Comparison of ENCODE assay signal across 9 cellular contexts in the genomic region with DNA sequence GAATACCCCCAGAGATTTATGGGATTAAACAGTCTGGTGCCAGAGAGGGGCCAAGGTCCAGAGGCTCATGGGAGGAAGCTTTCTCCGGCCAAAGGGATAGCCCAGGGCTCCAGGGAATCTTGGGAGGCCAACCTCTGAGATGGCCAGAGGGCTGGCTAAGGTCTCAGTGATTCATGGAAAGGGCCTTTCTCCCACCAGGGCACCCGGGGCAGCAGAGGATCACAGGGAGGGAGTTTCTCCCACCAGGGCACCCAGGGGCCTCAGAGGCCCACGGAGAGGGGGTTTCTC. TPM values are rescaled to one million over a fixed set of nuclear protein-coding genes. Genes with fewer than 3 reads are reported as not detected.
DNase-seq lines count a peak whose midpoint lies in the region; ATAC-seq and TF ChIP-seq lines count a peak whose summit lies in the region.
"Had no signal": no experiment of that assay in that cellular context is flagged by ENCODE, and none has a peak within 500 bp of the region (broad histone marks: within the 10 kb centered on the region; RNA-seq: fewer than 3 reads in every experiment).

No MANE protein-coding gene starts in this region.

- POLR2A ChIA-PET in naive thymus-derived CD8-positive, alpha-beta T cell (lab: Charles Lee), result interaction anchor here (0.6 to 2.2 kb wide), 12 partner anchors 11 to 198 kb away, joined by 3 to 21 read pairs (median 4); partner anchors contain the start of genes BCAT2, CA11, DBP and FTL

- DNase-seq in activated T-cell treated with anti-CD3 and anti-CD28 coated beads, Interleukin-2, amount 50 U/mL, for 24 hours, result no peak
- DNase-seq in activated T-cell treated with anti-CD3 and anti-CD28 coated beads, Interleukin-2, amount 50 U/mL, for 48 hours, result no peak
- DNase-seq in naive thymus-derived CD8-positive, alpha-beta T cell, result no peak
- DNase-seq in upper lobe of right lung (no peak), DMS79 treated with DMSO at 0.1 percent for 48 hours (lab: John Stamatoyannopoulos, UW) (no peak)

- H3K27me3 Mint-ChIP-seq in activated T-cell treated with anti-CD3 and anti-CD28 coated beads, Interleukin-2, amount 50 U/mL, for 24 hours, result no peaks in the 10 kb centered on the region
- no peaks in the 10 kb centered on the region for H3K27me3 Mint-ChIP-seq in naive thymus-derived CD8-positive, alpha-beta T cell

- peaks cover 17% of the 10 kb centered on the region for H3K36me3 Mint-ChIP-seq in activated T-cell treated with anti-CD3 and anti-CD28 coated beads, Interleukin-2, amount 50 U/mL, for 24 hours (ENCODE audit: low read depth)
- peaks cover 0 to 3% (median 0%) of the 10 kb centered on the region in 3 donors for H3K36me3 Mint-ChIP-seq in naive thymus-derived CD8-positive, alpha-beta T cell

- intact Hi-C loops in upper lobe of right lung (cut with DNase I), result loop anchor here (5.0 kb wide), 1 partner anchor 37 kb away; no protein-coding TSS in a partner anchor

- H3K9me3 Mint-ChIP-seq in activated T-cell treated with anti-CD3 and anti-CD28 coated beads, Interleukin-2, amount 50 U/mL, for 24 hours, result no peaks in the 10 kb centered on the region
- no peaks in the 10 kb centered on the region for H3K9me3 Mint-ChIP-seq in naive thymus-derived CD8-positive, alpha-beta T cell

- H3K27me3 ChIP-seq in ectodermal cell (ENCODE audit: control insufficient read depth, insufficient read depth, low read length, poor library complexity, severe bottlenecking) (no peaks in the 10 kb centered on the region), upper lobe of right lung (no peaks in the 10 kb centered on the region)

- ATAC-seq in naive thymus-derived CD8-positive, alpha-beta T cell, result no peak
- ATAC-seq in upper lobe of right lung (no peak), HG02970 (IDR thresholded peaks at IDR 0.05; ENCODE audit: low FRiP score, unreplicated experiment) (no peak), GM21723 (IDR thresholded peaks at IDR 0.05; ENCODE audit: unreplicated experiment) (no peak)

- H3K27ac ChIP-seq in ectodermal cell (ENCODE audit: insufficient read depth, low read depth, low read length, poor library complexity, severe bottlenecking) (peak overlapping the region; percentile 26), upper lobe of right lung (peak overlapping the region; percentile 61)

- peak overlapping the region; percentile 82 for H3K4me3 Mint-ChIP-seq in activated T-cell treated with anti-CD3 and anti-CD28 coated beads, Interleukin-2, amount 50 U/mL, for 24 hours
- peak overlapping the region in 3 of 10 donors; percentile 93 to 97 (median 96) for H3K4me3 Mint-ChIP-seq in naive thymus-derived CD8-positive, alpha-beta T cell

- no peak for TF ChIP-seq CTCF in upper lobe of right lung (IDR thresholded peaks at IDR 0.05)

- H3K4me1 ChIP-seq in ectodermal cell (ENCODE audit: control insufficient read depth, insufficient read depth, low read length) (no peaks in the 10 kb centered on the region), upper lobe of right lung (peaks cover 9% of the 10 kb centered on the region)

- 82 to 83% methylated on average over 3 of the region's 3 CpGs for WGBS in ectodermal cell, 2 experiments

- H3K27ac Mint-ChIP-seq in activated T-cell treated with anti-CD3 and anti-CD28 coated beads, Interleukin-2, amount 50 U/mL, for 24 hours, result peak overlapping the region; percentile 97
- H3K27ac Mint-ChIP-seq in naive thymus-derived CD8-positive, alpha-beta T cell, result peak overlapping the region in 7 of 10 donors; percentile 61 to 97 (median 92)

- H3K4me3 ChIP-seq in ectodermal cell (ENCODE audit: insufficient read depth, low read depth, low read length) (no peak overlapping the region), upper lobe of right lung (no peak overlapping the region)

- no peaks in the 10 kb centered on the region for H3K36me3 ChIP-seq in ectodermal cell (ENCODE audit: control insufficient read depth, insufficient read depth, low read length)
- H3K36me3 ChIP-seq in upper lobe of right lung, result peaks cover 11% of the 10 kb centered on the region

- H3K4me1 Mint-ChIP-seq in activated T-cell treated with anti-CD3 and anti-CD28 coated beads, Interleukin-2, amount 50 U/mL, for 24 hours (ENCODE audit: low read depth), result peaks cover 13% of the 10 kb centered on the region
- peaks cover 6 to 14% (median 7%) of the 10 kb centered on the region in 4 donors for H3K4me1 Mint-ChIP-seq in naive thymus-derived CD8-positive, alpha-beta T cell

- H3K9me3 ChIP-seq in ectodermal cell (ENCODE audit: control insufficient read depth, low read length), result no peaks in the 10 kb centered on the region
- H3K9me3 ChIP-seq in upper lobe of right lung, result no peaks in the 10 kb centered on the region

RNA-seq across cellular contexts. Expression of gene BCAT2, which starts 15.0 kb away (rescaled TPM):
- 56.4 TPM for polyA plus RNA-seq in ectodermal cell (2013, experiment 1 of 4)
- polyA plus RNA-seq in ectodermal cell (2013, experiment 2 of 4), result 57.1 TPM
- 42.0 TPM for polyA plus RNA-seq in ectodermal cell (2013, experiment 3 of 4)
- polyA plus RNA-seq in ectodermal cell (2013, experiment 4 of 4), result 48.1 TPM
- total RNA-seq in naive thymus-derived CD8-positive, alpha-beta T cell, result 10 to 100 TPM; 24.3 to 27.2 TPM
- polyA plus RNA-seq in naive thymus-derived CD8-positive, alpha-beta T cell, result 10 to 100 TPM; 18.9 to 26.0 (median 21.9) TPM
- 59.0 TPM for total RNA-seq in upper lobe of right lung

RNA-seq across cellular contexts. Expression of gene FGF21, which starts 40.5 kb away (rescaled TPM):
- not detected for polyA plus RNA-seq in ectodermal cell (2013, experiment 1 of 4)
- not detected for polyA plus RNA-seq in ectodermal cell (2013, experiment 2 of 4)
- not detected for polyA plus RNA-seq in ectodermal cell (2013, experiment 3 of 4)
- not detected for polyA plus RNA-seq in ectodermal cell (2013, experiment 4 of 4)
- not detected for total RNA-seq in naive thymus-derived CD8-positive, alpha-beta T cell
- polyA plus RNA-seq in naive thymus-derived CD8-positive, alpha-beta T cell, result not detected
- not detected for total RNA-seq in upper lobe of right lung
- total RNA-seq: subcutaneous adipose tissue had no signal

RNA-seq across cellular contexts. Expression of gene HSD17B14, which starts 40.5 kb away (rescaled TPM):
- 24.6 TPM for polyA plus RNA-seq in ectodermal cell (2013, experiment 1 of 4)
- 26.9 TPM for polyA plus RNA-seq in ectodermal cell (2013, experiment 2 of 4)
- polyA plus RNA-seq in ectodermal cell (2013, experiment 3 of 4), result 20.6 TPM
- polyA plus RNA-seq in ectodermal cell (2013, experiment 4 of 4), result 21.7 TPM
- 1 to 10 TPM in 1 of 2 experiments, under 1 TPM in 1; 0.62 to 1.1 TPM for total RNA-seq in naive thymus-derived CD8-positive, alpha-beta T cell
- polyA plus RNA-seq in naive thymus-derived CD8-positive, alpha-beta T cell, result 1 to 10 TPM in 1 of 3 donors, under 1 TPM in 1, not detected in 1; 0.83 to 1.7 TPM
- total RNA-seq in upper lobe of right lung, result 23.5 TPM

RNA-seq across cellular contexts. Expression of gene FUT1, which starts 43.4 kb away (rescaled TPM):
- 2.6 TPM for polyA plus RNA-seq in ectodermal cell (2013, experiment 1 of 4)
- 2.1 TPM for polyA plus RNA-seq in ectodermal cell (2013, experiment 2 of 4)
- polyA plus RNA-seq in ectodermal cell (2013, experiment 3 of 4), result 1.0 TPM
- polyA plus RNA-seq in ectodermal cell (2013, experiment 4 of 4), result 1.3 TPM
- total RNA-seq in naive thymus-derived CD8-positive, alpha-beta T cell, result not detected
- not detected for polyA plus RNA-seq in naive thymus-derived CD8-positive, alpha-beta T cell
- 19.9 TPM for total RNA-seq in upper lobe of right lung

RNA-seq across cellular contexts. Expression of gene IZUMO1, which starts 49.1 kb away (rescaled TPM):
- polyA plus RNA-seq in ectodermal cell (2013, experiment 1 of 4), result 0.72 TPM
- 0.68 TPM for polyA plus RNA-seq in ectodermal cell (2013, experiment 2 of 4)
- 0.37 TPM for polyA plus RNA-seq in ectodermal cell (2013, experiment 3 of 4)
- 1.3 TPM for polyA plus RNA-seq in ectodermal cell (2013, experiment 4 of 4)
- total RNA-seq in naive thymus-derived CD8-positive, alpha-beta T cell, result not detected
- not detected for polyA plus RNA-seq in naive thymus-derived CD8-positive, alpha-beta T cell
- 3.8 TPM for total RNA-seq in upper lobe of right lung

Comparison
In these comparisons a context has a peak if more than half of its experiments do, and no peak if none do; other contexts are left out.
1. RNA of gene HSD17B14, which starts 40.5 kb away (total RNA-seq): 23.5 TPM in upper lobe of right lung (single experiment); 0.62 to 1.1 TPM in naive thymus-derived CD8-positive, alpha-beta T cell; every median in the first group is over 10 times any median in the second.